In the genomic region with DNA sequence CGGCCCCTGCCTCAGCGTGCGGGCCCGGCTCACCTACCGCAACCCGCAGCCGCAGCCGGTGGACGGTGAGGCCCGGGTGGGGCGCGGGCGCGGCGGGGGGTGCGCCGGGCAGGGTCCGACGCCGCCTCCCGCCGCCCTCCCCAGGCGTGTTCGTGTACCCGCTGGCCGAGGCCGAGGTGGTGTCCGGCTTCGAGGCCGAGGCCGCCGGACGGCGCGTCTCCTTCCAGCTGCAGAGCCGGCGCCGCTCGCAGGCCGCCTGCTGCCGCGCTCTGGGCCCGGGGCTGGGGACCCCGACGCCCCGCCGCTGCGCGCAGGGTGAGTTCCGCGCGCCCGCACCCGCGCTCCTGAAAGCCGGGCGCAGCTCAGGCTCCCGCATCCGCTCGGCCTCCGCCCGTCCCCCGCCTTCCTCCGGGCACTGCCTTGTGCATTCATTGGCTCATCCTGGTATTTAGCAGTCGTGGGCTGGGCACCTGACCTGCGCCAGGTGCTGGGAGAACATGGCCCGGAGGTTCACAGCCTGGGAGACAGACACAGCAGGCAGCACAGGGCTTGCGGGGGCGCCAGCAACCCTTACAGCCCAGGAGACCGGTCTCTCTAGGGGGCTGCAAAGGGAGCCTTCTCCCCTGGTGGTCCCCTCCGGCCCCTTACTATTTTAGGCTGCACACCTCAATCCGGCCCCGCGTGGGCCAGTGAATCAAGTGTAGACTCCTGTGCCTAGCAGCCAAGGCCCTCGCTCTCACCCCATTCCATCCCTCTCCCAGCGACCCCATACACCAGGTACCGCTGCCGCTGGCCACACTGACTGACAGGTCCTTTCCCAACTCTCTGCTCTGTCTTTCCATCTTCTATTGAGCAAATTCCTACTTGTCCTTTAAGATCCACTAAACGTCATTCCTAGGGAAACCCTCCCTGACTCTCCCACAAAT, we compare ENCODE assay signal across 8 cellular contexts. TPM values are rescaled to one million over a fixed set of nuclear protein-coding genes. Genes with fewer than 3 reads are reported as not detected.
DNase-seq lines count a peak whose midpoint lies in the region; ATAC-seq and TF ChIP-seq lines count a peak whose summit lies in the region.

No MANE protein-coding gene starts in this region.

- no peaks in the 10 kb centered on the region for H3K36me3 Mint-ChIP-seq in activated CD8-positive, alpha-beta T cell treated with anti-CD3 and anti-CD28 coated beads for 36 hours (ENCODE audit: low read depth)

- no peak for TF ChIP-seq CTCF in heart left ventricle (IDR thresholded peaks at IDR 0.05)
- TF ChIP-seq CTCF in activated CD8-positive, alpha-beta T cell treated with anti-CD3 and anti-CD28 coated beads for 36 hours (IDR thresholded peaks at IDR 0.05): no peak
- TF ChIP-seq CTCF in upper lobe of left lung (IDR thresholded peaks at IDR 0.05): no peak

- no peak overlapping the region for H3K27ac Mint-ChIP-seq in activated CD8-positive, alpha-beta T cell treated with anti-CD3 and anti-CD28 coated beads for 36 hours

- intact Hi-C loops in heart left ventricle (cut with DNase I): no loop called here
- intact Hi-C loops in cardiac septum (cut with DNase I): no loop called here
- intact Hi-C loops in activated CD8-positive, alpha-beta T cell treated with anti-CD3 and anti-CD28 coated beads for 36 hours (cut with micrococcal nuclease): no loop called here
- intact Hi-C loops in left colon (cut with DNase I, micrococcal nuclease): no loop called here

- ATAC-seq in heart left ventricle (no peak), left colon (peak; percentile 78), upper lobe of left lung (ENCODE audit: low FRiP score in 2 of 2) (no peak), GM18861 (IDR thresholded peaks at IDR 0.05; ENCODE audit: unreplicated experiment) (no peak), GM21737 (IDR thresholded peaks at IDR 0.05; ENCODE audit: unreplicated experiment) (no peak)
- ATAC-seq in activated CD8-positive, alpha-beta T cell treated with anti-CD3 and anti-CD28 coated beads for 36 hours: no peak

- CTCF ChIA-PET in activated CD8-positive, alpha-beta T cell treated with anti-CD3 and anti-CD28 coated beads for 36 hours (lab: Charles Lee): interaction anchor here (0.7 to 1.5 kb wide), 4 partner anchors 12 to 59 kb away, joined by 3 to 6 read pairs (median 4); no protein-coding TSS in a partner anchor

- 4 to 25% (median 10%) methylated on average over 16 to 79 of the region's 79 CpGs for WGBS in heart left ventricle, 4 donors
- WGBS in upper lobe of left lung, 2 donors: 28 to 31% methylated on average over 14 to 16 of the region's 79 CpGs

- H3K4me1 Mint-ChIP-seq in activated CD8-positive, alpha-beta T cell treated with anti-CD3 and anti-CD28 coated beads for 36 hours (ENCODE audit: low read depth): peaks cover 11% of the 10 kb centered on the region

- H3K36me3 ChIP-seq in heart left ventricle (no peaks in the 10 kb centered on the region), upper lobe of left lung (no peaks in the 10 kb centered on the region)

- peaks cover 33% of the 10 kb centered on the region for H3K27me3 Mint-ChIP-seq in activated CD8-positive, alpha-beta T cell treated with anti-CD3 and anti-CD28 coated beads for 36 hours

- TF ChIP-seq POLR2A in heart left ventricle (IDR thresholded peaks at IDR 0.05): no peak
- TF ChIP-seq POLR2A in upper lobe of left lung (IDR thresholded peaks at IDR 0.05): no peak

- H3K27ac ChIP-seq in heart left ventricle: no peak overlapping the region
- no peak overlapping the region for H3K27ac ChIP-seq in upper lobe of left lung

- peak overlapping the region; percentile 50 for H3K4me3 Mint-ChIP-seq in activated CD8-positive, alpha-beta T cell treated with anti-CD3 and anti-CD28 coated beads for 36 hours

- no peaks in the 10 kb centered on the region for H3K9me3 Mint-ChIP-seq in activated CD8-positive, alpha-beta T cell treated with anti-CD3 and anti-CD28 coated beads for 36 hours

- TF ChIP-seq EP300 in upper lobe of left lung (IDR thresholded peaks at IDR 0.05): no peak

- H3K9me3 ChIP-seq in heart left ventricle (no peaks in the 10 kb centered on the region), upper lobe of left lung (no peaks in the 10 kb centered on the region)

- peak overlapping the region; percentile 19 to 67 (median 54) for H3K4me3 ChIP-seq in heart left ventricle
- H3K4me3 ChIP-seq in upper lobe of left lung: peak overlapping the region in 3 of 4 donors; percentile 37 to 61 (median 46)

- H3K27me3 ChIP-seq in heart left ventricle (peaks cover 20 to 66% (median 32%) of the 10 kb centered on the region in 9 donors), upper lobe of left lung (peaks cover 2 to 38% (median 27%) of the 10 kb centered on the region in 4 donors)

- DNase-seq in heart left ventricle: no peak
- DNase-seq in cardiac septum (ENCODE audit: low spot score): no peak
- no peak for DNase-seq in activated CD8-positive, alpha-beta T cell treated with anti-CD3 and anti-CD28 coated beads for 36 hours
- DNase-seq in left colon: peak in 1 of 2 donors; percentile 54
- peak in 1 of 2 donors; percentile 84 for DNase-seq in upper lobe of left lung
- DNase-seq in globus pallidus (ENCODE audit: low spot score): no peak

- POLR2A ChIA-PET in activated CD8-positive, alpha-beta T cell treated with anti-CD3 and anti-CD28 coated beads for 36 hours (lab: Charles Lee): interaction anchor here (1.3 to 1.7 kb wide), 2 partner anchors 15 to 31 kb away, joined by 5 read pairs; partner anchors contain the start of gene CAMK2N2

- H3K4me1 ChIP-seq in heart left ventricle: peaks cover 0 to 22% (median 12%) of the 10 kb centered on the region in 12 donors
- H3K4me1 ChIP-seq in upper lobe of left lung: peaks cover 22 to 24% (median 22%) of the 10 kb centered on the region in 4 donors

RNA-seq across cellular contexts. Expression of gene VWA5B2, which starts 1.5 kb away (rescaled TPM):
- not detected for total RNA-seq in heart left ventricle
- under 1 TPM in 1 of 2 donors, not detected in 1; 0.11 TPM for polyA plus RNA-seq in heart left ventricle
- total RNA-seq in cardiac septum: not detected
- not detected for total RNA-seq in activated CD8-positive, alpha-beta T cell treated with anti-CD3 and anti-CD28 coated beads for 36 hours
- total RNA-seq in left colon: 1 to 10 TPM; 2.2 to 3.3 TPM
- total RNA-seq in upper lobe of left lung: 1 to 10 TPM in 2 of 6 donors, under 1 TPM in 3, not detected in 1; 0.17 to 1.2 (median 0.51) TPM

RNA-seq across cellular contexts. Expression of gene ALG3, which starts 17.9 kb away (rescaled TPM):
- total RNA-seq in heart left ventricle (10 to 100 TPM; 10.9 to 49.1 (median 17.0) TPM), cardiac septum (14.1 TPM), left colon (10 to 100 TPM; 25.0 to 40.3 TPM), upper lobe of left lung (10 to 100 TPM; 16.2 to 60.8 (median 37.6) TPM)
- 10 to 100 TPM; 15.5 to 68.1 TPM for polyA plus RNA-seq in heart left ventricle
- total RNA-seq in activated CD8-positive, alpha-beta T cell treated with anti-CD3 and anti-CD28 coated beads for 36 hours: 10 to 100 TPM; 40.0 to 44.5 TPM

RNA-seq across cellular contexts. Expression of gene EEF1AKMT4, which starts 18.6 kb away (rescaled TPM):
- total RNA-seq in heart left ventricle: 1 to 10 TPM in 7 of 9 donors, under 1 TPM in 2; 0.66 to 4.2 (median 2.1) TPM
- polyA plus RNA-seq in heart left ventricle: 10 to 100 TPM in 1 of 2 donors, 1 to 10 TPM in 1; 1.9 to 16.7 TPM
- total RNA-seq in cardiac septum: 1.5 TPM
- 1 to 10 TPM; 7.8 to 8.7 TPM for total RNA-seq in activated CD8-positive, alpha-beta T cell treated with anti-CD3 and anti-CD28 coated beads for 36 hours
- 1 to 10 TPM; 3.5 to 5.3 TPM for total RNA-seq in left colon
- 1 to 10 TPM; 1.8 to 8.8 (median 4.1) TPM for total RNA-seq in upper lobe of left lung

RNA-seq across cellular contexts. Expression of gene CAMK2N2, which starts 30.5 kb away (rescaled TPM):
- total RNA-seq in heart left ventricle (under 1 TPM in 4 of 9 donors, not detected in 5; 0.17 to 0.37 (median 0.29) TPM), cardiac septum (0.30 TPM), left colon (under 1 TPM in 1 of 2 donors, not detected in 1; 0.39 TPM), upper lobe of left lung (under 1 TPM in 2 of 6 donors, not detected in 4; 0.26 to 0.44 TPM)
- polyA plus RNA-seq in heart left ventricle: under 1 TPM in 1 of 2 donors, not detected in 1; 0.14 TPM
- under 1 TPM; 0.18 to 0.22 TPM for total RNA-seq in activated CD8-positive, alpha-beta T cell treated with anti-CD3 and anti-CD28 coated beads for 36 hours

RNA-seq across cellular contexts. Expression of gene ABCF3, which starts 44.9 kb away (rescaled TPM):
- total RNA-seq in heart left ventricle (10 to 100 TPM; 58.2 to 81.9 (median 69.2) TPM), cardiac septum (61.5 TPM), left colon (10 to 100 TPM; 56.1 to 69.2 TPM), upper lobe of left lung (100 to 1,000 TPM in 1 of 6 donors, 10 to 100 TPM in 5; 52.6 to 184 (median 73.1) TPM)
- polyA plus RNA-seq in heart left ventricle: 10 to 100 TPM; 63.4 to 80.5 TPM
- total RNA-seq in activated CD8-positive, alpha-beta T cell treated with anti-CD3 and anti-CD28 coated beads for 36 hours: 10 to 100 TPM; 61.3 to 68.7 TPM
